In genomic region chr2:197261808-197262226, GRCh38 we compare ENCODE assay signal across 8 cellular contexts. TPM values are rescaled to one million over a fixed set of nuclear protein-coding genes. Genes with fewer than 3 reads are reported as not detected.
DNase-seq lines count a peak whose midpoint lies in the region; ATAC-seq, FAIRE-seq and TF ChIP-seq lines count a peak whose summit lies in the region.

No MANE protein-coding gene starts in this region.

- H3K9me3 ChIP-seq in A673 (ENCODE audit: low read depth, low read length, poor library complexity, severe bottlenecking) = no peaks in the 10 kb centered on the region
- H3K9me3 ChIP-seq in astrocyte (ENCODE audit: insufficient read depth, low read depth, low read length) = no peaks in the 10 kb centered on the region

- H3K4me3 ChIP-seq in A673 (ENCODE audit: low read depth, low read length, poor library complexity, severe bottlenecking) = no peak overlapping the region
- H3K4me3 ChIP-seq in astrocyte (ENCODE audit: insufficient read depth, low read depth, low read length) = no peak overlapping the region

- H3K4me1 Mint-ChIP-seq in astrocyte (ENCODE audit: low read depth, unreplicated experiment) = peaks cover 3% of the 10 kb centered on the region
- peaks cover 80% of the 10 kb centered on the region for H3K4me1 Mint-ChIP-seq in stimulated activated effector memory CD8-positive, alpha-beta T cell treated with anti-CD3 and anti-CD28 coated beads, Interleukin-12 subunit alpha, Interleukin-12 subunit beta, amount 100 ng/mL, for 72 hours

- BruUV-seq in A673 (replicated peaks; lab: Mats Ljungman, UMichigan) = no TSS peak

- no peaks in the 10 kb centered on the region for H3K36me3 Mint-ChIP-seq in astrocyte (ENCODE audit: low read depth, unreplicated experiment)
- H3K36me3 Mint-ChIP-seq in stimulated activated effector memory CD8-positive, alpha-beta T cell treated with anti-CD3 and anti-CD28 coated beads, Interleukin-12 subunit alpha, Interleukin-12 subunit beta, amount 100 ng/mL, for 72 hours = peaks cover 43% of the 10 kb centered on the region

- intact Hi-C loops in A673 (cut with micrococcal nuclease; ENCODE audit: unreplicated experiment) = no loop called here

- CTCF ChIA-PET in A673 (lab: Charles Lee) = no interaction called here

- FAIRE-seq in astrocyte (lab: Jason Lieb, UNC) = no peak

- no peak overlapping the region for H3K4me3 Mint-ChIP-seq in astrocyte (ENCODE audit: unreplicated experiment)
- peak overlapping the region; percentile 58 for H3K4me3 Mint-ChIP-seq in stimulated activated effector memory CD8-positive, alpha-beta T cell treated with anti-CD3 and anti-CD28 coated beads, Interleukin-12 subunit alpha, Interleukin-12 subunit beta, amount 100 ng/mL, for 72 hours

- DNase-seq in A673 (ENCODE audit: low spot score) (peak; percentile 24), astrocyte (ENCODE audit: low read depth) (peak; percentile 9), erythroblast (lab: John Stamatoyannopoulos, UW) (no peak), epidermal melanocyte (ENCODE audit: insufficient read length, low spot score) (no peak), NCI-H524 (lab: John Stamatoyannopoulos, UW) (no peak)
- DNase-seq in stimulated activated effector memory CD8-positive, alpha-beta T cell treated with anti-CD3 and anti-CD28 coated beads, Interleukin-12 subunit alpha, Interleukin-12 subunit beta, amount 100 ng/mL, for 72 hours (ENCODE audit: low spot score in 2 of 2) = peak in 1 of 2 donors; percentile 45

- H4K20me1 ChIP-seq in astrocyte (ENCODE audit: insufficient read depth, low read length) = no peaks in the 10 kb centered on the region

- no peak for TF ChIP-seq POLR2A in erythroblast (IDR thresholded peaks at IDR 0.05; ENCODE audit: low read length)

- peak overlapping the region; percentile 26 for H3K27ac ChIP-seq in A673 (ENCODE audit: low read depth, low read length, poor library complexity, severe bottlenecking)
- no peak overlapping the region for H3K27ac ChIP-seq in astrocyte (ENCODE audit: low read depth, low read length)

- no peak overlapping the region for H3K9ac ChIP-seq in astrocyte (ENCODE audit: low read length)

- no peaks in the 10 kb centered on the region for H3K27me3 Mint-ChIP-seq in astrocyte (ENCODE audit: low read depth, unreplicated experiment)

- POLR2A ChIA-PET in A673 (lab: Charles Lee; ENCODE audit: low non-redundant PET) = no interaction called here

- H3K27ac Mint-ChIP-seq in astrocyte (ENCODE audit: unreplicated experiment) = no peak overlapping the region
- H3K27ac Mint-ChIP-seq in stimulated activated effector memory CD8-positive, alpha-beta T cell treated with anti-CD3 and anti-CD28 coated beads, Interleukin-12 subunit alpha, Interleukin-12 subunit beta, amount 100 ng/mL, for 72 hours = peak overlapping the region; percentile 83

- no peak overlapping the region for H2AFZ ChIP-seq in astrocyte (ENCODE audit: low read depth, low read length)

- H3K36me3 ChIP-seq in A673 (ENCODE audit: insufficient read depth, low read length, poor library complexity, severe bottlenecking) = no peaks in the 10 kb centered on the region
- H3K36me3 ChIP-seq in astrocyte (ENCODE audit: insufficient read depth, low read length) = no peaks in the 10 kb centered on the region

- no peak overlapping the region for H3K4me2 ChIP-seq in astrocyte (ENCODE audit: low read length)

- no peaks in the 10 kb centered on the region for H3K9me3 Mint-ChIP-seq in astrocyte (ENCODE audit: unreplicated experiment)
- H3K9me3 Mint-ChIP-seq in stimulated activated effector memory CD8-positive, alpha-beta T cell treated with anti-CD3 and anti-CD28 coated beads, Interleukin-12 subunit alpha, Interleukin-12 subunit beta, amount 100 ng/mL, for 72 hours = no peaks in the 10 kb centered on the region

- TF ChIP-seq CTCF in A673 (conservative IDR thresholded peaks at IDR 0.05; ENCODE audit: low read depth, low read length) (no peak), astrocyte (IDR thresholded peaks at IDR 0.05; ENCODE audit: insufficient read depth, low read depth, low read length) (no peak)

- peak; percentile 66 for ATAC-seq in GM18870 (IDR thresholded peaks at IDR 0.05; ENCODE audit: unreplicated experiment)
- ATAC-seq in HG03097 (IDR thresholded peaks at IDR 0.05; ENCODE audit: low FRiP score, unreplicated experiment) = peak; percentile 56
- ATAC-seq in stimulated activated effector memory CD8-positive, alpha-beta T cell treated with anti-CD3 and anti-CD28 coated beads, Interleukin-12 subunit alpha, Interleukin-12 subunit beta, amount 100 ng/mL, for 72 hours = no peak

- H3K27me3 ChIP-seq in A673 (replicated peaks; ENCODE audit: insufficient read depth, low read depth, low read length, poor library complexity) (no peaks in the 10 kb centered on the region), astrocyte (ENCODE audit: insufficient read depth, low read length) (no peaks in the 10 kb centered on the region)

- H3K79me2 ChIP-seq in astrocyte (ENCODE audit: insufficient read depth, low read length) = no peaks in the 10 kb centered on the region

- H3K4me1 ChIP-seq in A673 (ENCODE audit: insufficient read depth, low read length, poor library complexity, severe bottlenecking) (peaks cover 15% of the 10 kb centered on the region), astrocyte (ENCODE audit: insufficient read depth, low read length) (no peaks in the 10 kb centered on the region)

RNA-seq across cellular contexts. Expression of gene ANKRD44, which starts 48.8 kb away (rescaled TPM):
- total RNA-seq in A673 (2021) = 17.0 and 22.2 TPM in 2 replicates
- 7.2 and 7.8 TPM in 2 replicates for total RNA-seq in astrocyte

Comparison
In these comparisons a context has a peak if more than half of its experiments do, and no peak if none do; other contexts are left out.
1. DNase-seq: peak in A673 (single experiment) and astrocyte (single experiment); none in erythroblast (0 of 2), epidermal melanocyte (single experiment) and NCI-H524 (0 of 2).